In genomic region chr16:19885456-19886060, GRCh38 we compare ENCODE assay signal across 8 cellular contexts. TPM values are rescaled to one million over a fixed set of nuclear protein-coding genes. Genes with fewer than 3 reads are reported as not detected.
DNase-seq lines count a peak whose midpoint lies in the region; ATAC-seq and TF ChIP-seq lines count a peak whose summit lies in the region.

No MANE protein-coding gene starts in this region.

- no peak for TF ChIP-seq CTCF in fibroblast of villous mesenchyme (IDR thresholded peaks at IDR 0.05; ENCODE audit: insufficient read depth, low read depth, low read length)

- peak overlapping the region; percentile 79 to 96 (median 84) for H3K4me3 Mint-ChIP-seq in CD8-positive, alpha-beta memory T cell
- peak overlapping the region; percentile 66 for H3K4me3 Mint-ChIP-seq in activated CD4-positive, alpha-beta memory T cell treated with anti-CD3 and anti-CD28 coated beads for 36 hours

- no peak overlapping the region for H3K27ac ChIP-seq in CD8-positive, alpha-beta memory T cell (ENCODE audit: low read depth, low read length)

- POLR2A ChIA-PET in CD8-positive, alpha-beta memory T cell (lab: Charles Lee) = no interaction called here
- POLR2A ChIA-PET in activated CD4-positive, alpha-beta memory T cell treated with anti-CD3 and anti-CD28 coated beads for 36 hours (lab: Charles Lee) = interaction anchor here (1.8 kb wide), 1 partner anchor 330 kb away, joined by 4 read pairs; the partner anchor contains the start of gene VPS35L

- peaks cover 24% of the 10 kb centered on the region for H3K4me1 ChIP-seq in CD8-positive, alpha-beta memory T cell (ENCODE audit: insufficient read depth, low read length)

- ATAC-seq in GM18519 (IDR thresholded peaks at IDR 0.05; ENCODE audit: low FRiP score, unreplicated experiment) = no peak

- peaks cover 0 to 4% (median 0%) of the 10 kb centered on the region in 5 donors for H3K9me3 Mint-ChIP-seq in CD8-positive, alpha-beta memory T cell
- no peaks in the 10 kb centered on the region for H3K9me3 Mint-ChIP-seq in activated CD4-positive, alpha-beta memory T cell treated with anti-CD3 and anti-CD28 coated beads for 36 hours

- CTCF ChIA-PET in CD8-positive, alpha-beta memory T cell (lab: Charles Lee) = interaction anchor here (1.0 to 4.1 kb wide), 12 partner anchors 8 to 383 kb away, joined by 3 to 53 read pairs (median 6); partner anchors contain the start of genes CCP110 and VPS35L
- CTCF ChIA-PET in activated CD4-positive, alpha-beta memory T cell treated with anti-CD3 and anti-CD28 coated beads for 36 hours (lab: Charles Lee) = interaction anchor here (1.0 to 2.2 kb wide), 15 partner anchors 8 to 497 kb away, joined by 3 to 28 read pairs (median 9); partner anchors contain the start of genes IQCK, KNOP1 and VPS35L

- H3K36me3 Mint-ChIP-seq in CD8-positive, alpha-beta memory T cell = no peaks in the 10 kb centered on the region
- no peaks in the 10 kb centered on the region for H3K36me3 Mint-ChIP-seq in activated CD4-positive, alpha-beta memory T cell treated with anti-CD3 and anti-CD28 coated beads for 36 hours

- peaks cover 29 to 34% of the 10 kb centered on the region in 2 donors for H3K27me3 Mint-ChIP-seq in CD8-positive, alpha-beta memory T cell
- H3K27me3 Mint-ChIP-seq in activated CD4-positive, alpha-beta memory T cell treated with anti-CD3 and anti-CD28 coated beads for 36 hours = peaks cover 32% of the 10 kb centered on the region

- peak overlapping the region in 7 of 8 donors; percentile 29 to 77 (median 64) for H3K27ac Mint-ChIP-seq in CD8-positive, alpha-beta memory T cell
- H3K27ac Mint-ChIP-seq in activated CD4-positive, alpha-beta memory T cell treated with anti-CD3 and anti-CD28 coated beads for 36 hours = no peak overlapping the region

- H3K4me3 ChIP-seq in CD8-positive, alpha-beta memory T cell (ENCODE audit: low read length) = peak overlapping the region; percentile 75
- peak overlapping the region; percentile 83 for H3K4me3 ChIP-seq in fibroblast of villous mesenchyme (ENCODE audit: low read depth, low read length)

- intact Hi-C loops in activated CD4-positive, alpha-beta memory T cell treated with anti-CD3 and anti-CD28 coated beads for 36 hours (cut with micrococcal nuclease) = loop anchor here (1.0 to 10.0 kb wide), 5 partner anchors 171 to 801 kb away; partner anchors contain the start of genes IQCK and KNOP1
- intact Hi-C loops in posterior vena cava (cut with DNase I) = loop anchor here (2.0 to 10.0 kb wide), 3 partner anchors 181 to 291 kb away; no protein-coding TSS in a partner anchor

- H3K9me3 ChIP-seq in CD8-positive, alpha-beta memory T cell (ENCODE audit: low read length) = no peaks in the 10 kb centered on the region

- peaks cover 23% of the 10 kb centered on the region for H3K27me3 ChIP-seq in CD8-positive, alpha-beta memory T cell (ENCODE audit: insufficient read depth, low read length, poor library complexity, severe bottlenecking)

- peak in 2 of 5 donors; percentile 8 to 46 for DNase-seq in CD8-positive, alpha-beta memory T cell
- DNase-seq in activated CD4-positive, alpha-beta memory T cell treated with anti-CD3 and anti-CD28 coated beads for 36 hours = no peak
- DNase-seq in fibroblast of villous mesenchyme (ENCODE audit: low read depth) (peak; percentile 21), posterior vena cava (ENCODE audit: low spot score) (peak; percentile 83), DMS153 (lab: John Stamatoyannopoulos, UW) (no peak), midbrain (lab: John Stamatoyannopoulos, UW) (no peak)
- DNase-seq in effector CD8-positive, alpha-beta T cell (lab: John Stamatoyannopoulos, UW) = no peak

- H3K36me3 ChIP-seq in CD8-positive, alpha-beta memory T cell (ENCODE audit: insufficient read depth, low read length) = no peaks in the 10 kb centered on the region

- H3K4me1 Mint-ChIP-seq in CD8-positive, alpha-beta memory T cell = peaks cover 20 to 36% (median 25%) of the 10 kb centered on the region in 3 donors
- peaks cover 19% of the 10 kb centered on the region for H3K4me1 Mint-ChIP-seq in activated CD4-positive, alpha-beta memory T cell treated with anti-CD3 and anti-CD28 coated beads for 36 hours (ENCODE audit: low read depth)

RNA-seq across cellular contexts. Expression of gene GPRC5B, which starts 0.9 kb away (rescaled TPM):
- total RNA-seq in CD8-positive, alpha-beta memory T cell = under 1 TPM in 1 of 2 experiments, not detected in 1; 0.11 TPM
- polyA plus RNA-seq in CD8-positive, alpha-beta memory T cell = 0.29 TPM
- not detected for total RNA-seq in activated CD4-positive, alpha-beta memory T cell treated with anti-CD3 and anti-CD28 coated beads for 36 hours
- 12.6 and 21.6 TPM in 2 replicates for total RNA-seq in fibroblast of villous mesenchyme
- 10 to 100 TPM; 21.9 to 31.4 TPM for total RNA-seq in posterior vena cava

Comparison
In these comparisons a context has a peak if more than half of its experiments do, and no peak if none do; other contexts are left out.
1. DNase-seq: peak in fibroblast of villous mesenchyme (single experiment) and posterior vena cava (single experiment); none in activated CD4-positive, alpha-beta memory T cell treated with anti-CD3 and anti-CD28 coated beads for 36 hours (single experiment), DMS153 (single experiment), midbrain (single experiment) and effector CD8-positive, alpha-beta T cell (single experiment).
2. RNA of gene GPRC5B, which starts 0.9 kb away (total RNA-seq): 21.9 to 31.4 TPM in posterior vena cava and 12.6 to 21.6 TPM in fibroblast of villous mesenchyme; 0.11 TPM in CD8-positive, alpha-beta memory T cell and not detected in activated CD4-positive, alpha-beta memory T cell treated with anti-CD3 and anti-CD28 coated beads for 36 hours; every median in the first group is over 10 times any median in the second.